In the genomic region with DNA sequence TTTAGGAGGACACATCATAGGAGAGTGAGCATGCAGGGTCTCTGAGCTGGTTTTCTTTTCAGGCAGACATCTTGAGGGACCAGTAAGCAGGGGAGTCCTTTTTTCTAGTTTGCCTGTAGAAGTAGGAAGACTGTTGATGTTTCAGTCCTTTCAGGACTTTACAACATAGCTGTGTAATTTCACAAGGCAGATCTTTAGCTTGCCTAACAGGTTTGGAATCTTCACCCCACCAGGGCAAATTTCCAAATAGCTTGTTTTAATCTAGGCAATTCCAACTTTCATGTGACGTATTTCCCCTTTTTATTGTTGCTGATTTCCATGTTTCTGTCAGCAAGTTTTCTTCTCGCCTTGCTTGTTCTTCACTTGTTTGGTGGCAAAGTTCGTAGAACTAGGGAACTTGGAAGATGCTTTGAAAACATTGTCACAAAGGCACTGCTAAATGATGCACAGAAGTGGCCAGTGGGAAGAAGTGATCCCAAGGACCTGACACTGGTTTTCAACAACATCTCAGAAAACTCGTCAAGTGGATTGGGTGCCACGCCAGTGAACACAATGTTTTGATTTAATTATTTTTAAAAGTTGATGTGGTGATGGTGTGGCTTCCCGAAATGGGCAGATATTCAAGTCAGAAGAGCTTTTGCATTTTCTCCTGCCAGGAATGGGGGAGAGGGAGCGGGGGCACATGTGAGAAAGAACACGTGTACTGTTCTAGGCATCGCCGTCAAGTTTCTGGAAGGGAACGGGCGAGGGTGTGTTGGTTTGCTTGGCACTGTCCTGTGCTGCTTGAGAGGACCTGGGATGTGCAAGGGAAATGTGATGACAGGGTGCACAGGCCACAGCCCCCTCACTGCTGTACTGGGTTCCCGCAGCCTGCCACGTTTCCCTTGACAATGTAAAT, we compare ENCODE assay signal across 19 cellular contexts.
"Had no signal": no experiment of that assay in that cellular context is flagged by ENCODE, and none has a peak within 500 bp of the region (broad histone marks: within the 10 kb centered on the region; RNA-seq: fewer than 3 reads in every experiment).

No MANE protein-coding gene starts in this region.

- ATAC-seq: activated naive CD4-positive, alpha-beta T cell treated with anti-CD3 and anti-CD28 coated beads, Interleukin-2, amount 50 U/mL, for 72 hours; naive thymus-derived CD8-positive, alpha-beta T cell; T-cell had no signal

- H3K27ac ChIP-seq: cardiac muscle cell, epithelial cell of prostate, hepatocyte, parathyroid adenoma, SK-N-MC, tibial artery had no signal

- DNase-seq: activated B cell treated with CpG ODN at 0.5 μM for 24 hours; activated CD4-positive, alpha-beta memory T cell treated with anti-CD3 and anti-CD28 coated beads for 36 hours; activated CD4-positive, alpha-beta T cell treated with anti-CD3 and anti-CD28 coated beads for 4 hours; activated gamma-delta T cell treated with Interleukin-2 at 50 U/mL for 16 hours; activated T-cell treated with anti-CD3 and anti-CD28 coated beads for 4 hours; amniotic stem cell; naive thymus-derived CD8-positive, alpha-beta T cell; stimulated activated CD4-positive, alpha-beta T cell treated with anti-CD3 and anti-CD28 coated beads, Interleukin-12 subunit alpha, Interleukin-12 subunit beta, amount 100 ng/mL, for 4 hours; stimulated activated CD4-positive, alpha-beta T cell treated with anti-CD3 and anti-CD28 coated beads, Interleukin-1b, Interleukin-23, amount 100 ng/mL, for 48 hours; stimulated activated CD8-positive, alpha-beta memory T cell treated with anti-CD3 and anti-CD28 coated beads, Interleukin-4, amount 100 ng/mL, for 48 hours; stimulated activated naive CD4-positive, alpha-beta T cell; T-cell; tibial artery had no signal
